ENCODE assay signal across 10 cellular contexts in genomic region chr15:72402726-72403125, GRCh38. TPM values are rescaled to one million over a fixed set of nuclear protein-coding genes. Genes with fewer than 3 reads are reported as not detected.
"Had no signal": no experiment of that assay in that cellular context is flagged by ENCODE, and none has a peak within 500 bp of the region (broad histone marks: within the 10 kb centered on the region; RNA-seq: fewer than 3 reads in every experiment).

No MANE protein-coding gene starts in this region.

- H3K4me3 ChIP-seq: HAP-1, K562 had no signal

- H3K9me3 ChIP-seq: HAP-1 had no signal

- FAIRE-seq: K562 had no signal

- H3K27ac ChIP-seq: HL-60 had no signal

- H3K4me1 ChIP-seq: HAP-1 had no signal

- DNase-seq: GOT3, H7, HFFc6, IMR-90 had no signal

- ATAC-seq: HCT116, K562 had no signal

- H3K36me3 ChIP-seq: HAP-1 had no signal

RNA-seq across cellular contexts. Expression of gene TMEM202, which starts 4.6 kb away (rescaled TPM):
- total RNA-seq: H4, H7, HFFc6, HT1080, IMR-90, K562 had no signal
- polyA plus RNA-seq: IMR-90, K562 had no signal
